ENCODE assay signal across 18 cellular contexts in genomic region chr17:36818134-36818825, GRCh38.
"Had no signal": no experiment of that assay in that cellular context is flagged by ENCODE, and none has a peak within 500 bp of the region (broad histone marks: within the 10 kb centered on the region; RNA-seq: fewer than 3 reads in every experiment).

No MANE protein-coding gene starts in this region.

- H3K9me3 Mint-ChIP-seq: activated CD4-positive, alpha-beta T cell treated with anti-CD3 and anti-CD28 coated beads, Interleukin-2, amount 10 ng/mL, durations not matched to agents 7 days and 5 days; activated naive CD4-positive, alpha-beta T cell treated with anti-CD3 and anti-CD28 coated beads, Interleukin-2, amount 10 ng/mL, durations not matched to agents 7 days and 5 days; activated naive CD8-positive, alpha-beta T cell treated with anti-CD3 and anti-CD28 coated beads, Interleukin-2, amount 50 U/mL, for 24 hours; activated T-cell treated with anti-CD3 and anti-CD28 coated beads, Interleukin-2, amount 50 U/mL, for 24 hours; central memory CD8-positive, alpha-beta T cell; endodermal cell; naive thymus-derived CD4-positive, alpha-beta T cell; T-cell had no signal

- H3K36me3 Mint-ChIP-seq: activated naive CD4-positive, alpha-beta T cell treated with anti-CD3 and anti-CD28 coated beads, Interleukin-2, amount 10 ng/mL, durations not matched to agents 7 days and 5 days; naive thymus-derived CD4-positive, alpha-beta T cell; T-cell had no signal

- H3K4me3 Mint-ChIP-seq: activated CD4-positive, alpha-beta T cell treated with anti-CD3 and anti-CD28 coated beads, Interleukin-2, amount 10 ng/mL, durations not matched to agents 7 days and 5 days; activated CD8-positive, alpha-beta T cell treated with anti-CD3 and anti-CD28 coated beads, Interleukin-2, amount 10 ng/mL, durations not matched to agents 7 days and 5 days; activated naive CD4-positive, alpha-beta T cell treated with anti-CD3 and anti-CD28 coated beads, Interleukin-2, amount 10 ng/mL, durations not matched to agents 7 days and 5 days; activated naive CD8-positive, alpha-beta T cell treated with anti-CD3 and anti-CD28 coated beads, Interleukin-2, amount 50 U/mL, for 24 hours; activated T-cell treated with anti-CD3 and anti-CD28 coated beads, Interleukin-2, amount 50 U/mL, for 24 hours; central memory CD8-positive, alpha-beta T cell; endodermal cell; naive thymus-derived CD4-positive, alpha-beta T cell; T-cell had no signal

- DNase-seq: activated CD4-positive, alpha-beta T cell treated with anti-CD3 and anti-CD28 coated beads, Interleukin-2, amount 10 ng/mL, durations not matched to agents 7 days and 5 days; activated CD8-positive, alpha-beta T cell treated with anti-CD3 and anti-CD28 coated beads, Interleukin-2, amount 10 ng/mL, durations not matched to agents 7 days and 5 days; activated naive CD4-positive, alpha-beta T cell treated with anti-CD3 and anti-CD28 coated beads, Interleukin-2, amount 10 ng/mL, durations not matched to agents 7 days and 5 days; activated naive CD8-positive, alpha-beta T cell treated with anti-CD3 and anti-CD28 coated beads, Interleukin-2, amount 50 U/mL, for 24 hours; activated T-cell treated with anti-CD3 and anti-CD28 coated beads, Interleukin-2, amount 50 U/mL, for 24 hours; anterior cingulate cortex; brain microvascular endothelial cell; colonic mucosa; foreskin fibroblast; left colon; mammary epithelial cell; naive thymus-derived CD4-positive, alpha-beta T cell; stimulated activated CD4-positive, alpha-beta T cell treated with anti-CD3 and anti-CD28 coated beads, Interleukin-2, amount 100 ng/mL, for 24 hours; stimulated activated naive CD8-positive, alpha-beta T cell treated with anti-CD3 and anti-CD28 coated beads, Interleukin-15, Interleukin-2, amounts not matched to agents 100 U/mL and 50 U/mL, for 24 hours; substantia nigra; T-cell had no signal

- H3K27ac Mint-ChIP-seq: activated CD4-positive, alpha-beta T cell treated with anti-CD3 and anti-CD28 coated beads, Interleukin-2, amount 10 ng/mL, durations not matched to agents 7 days and 5 days; activated CD8-positive, alpha-beta T cell treated with anti-CD3 and anti-CD28 coated beads, Interleukin-2, amount 10 ng/mL, durations not matched to agents 7 days and 5 days; activated naive CD4-positive, alpha-beta T cell treated with anti-CD3 and anti-CD28 coated beads, Interleukin-2, amount 10 ng/mL, durations not matched to agents 7 days and 5 days; activated naive CD8-positive, alpha-beta T cell treated with anti-CD3 and anti-CD28 coated beads, Interleukin-2, amount 50 U/mL, for 24 hours; activated T-cell treated with anti-CD3 and anti-CD28 coated beads, Interleukin-2, amount 50 U/mL, for 24 hours; endodermal cell; naive thymus-derived CD4-positive, alpha-beta T cell; T-cell had no signal

- ATAC-seq: activated CD8-positive, alpha-beta T cell treated with anti-CD3 and anti-CD28 coated beads, Interleukin-2, amount 10 ng/mL, durations not matched to agents 7 days and 5 days; activated naive CD8-positive, alpha-beta T cell treated with anti-CD3 and anti-CD28 coated beads, Interleukin-2, amount 50 U/mL, for 24 hours; left colon; naive thymus-derived CD4-positive, alpha-beta T cell; stimulated activated naive CD8-positive, alpha-beta T cell treated with anti-CD3 and anti-CD28 coated beads, Interleukin-15, Interleukin-2, amounts not matched to agents 100 U/mL and 50 U/mL, for 24 hours; T-cell had no signal

- H3K4me1 Mint-ChIP-seq: activated CD4-positive, alpha-beta T cell treated with anti-CD3 and anti-CD28 coated beads, Interleukin-2, amount 10 ng/mL, durations not matched to agents 7 days and 5 days; activated naive CD4-positive, alpha-beta T cell treated with anti-CD3 and anti-CD28 coated beads, Interleukin-2, amount 10 ng/mL, durations not matched to agents 7 days and 5 days; activated naive CD8-positive, alpha-beta T cell treated with anti-CD3 and anti-CD28 coated beads, Interleukin-2, amount 50 U/mL, for 24 hours; central memory CD8-positive, alpha-beta T cell; T-cell had no signal
